Comparison of ENCODE assay signal across 37 cellular contexts in genomic region chr19:55801416-55801815, GRCh38. TPM values are rescaled to one million over a fixed set of nuclear protein-coding genes. Genes with fewer than 3 reads are reported as not detected.
"Had no signal": no experiment of that assay in that cellular context is flagged by ENCODE, and none has a peak within 500 bp of the region (broad histone marks: within the 10 kb centered on the region; RNA-seq: fewer than 3 reads in every experiment).

No MANE protein-coding gene starts in this region.

- H3K36me3 ChIP-seq: colonic mucosa, esophagus muscularis mucosa, gastroesophageal sphincter, heart left ventricle, left lung, ovary, sigmoid colon, suprapubic skin, transverse colon had no signal

- H3K4me2 ChIP-seq: hepatocyte had no signal

- DNase-seq: colonic mucosa; effector memory CD4-positive, alpha-beta T cell; foreskin keratinocyte; heart left ventricle; left cardiac atrium; left lung; mesendoderm; midbrain; naive thymus-derived CD8-positive, alpha-beta T cell; nephron progenitor cell; nucleus accumbens; ovary; posterior cingulate gyrus; psoas muscle; right cardiac atrium; sigmoid colon; stimulated activated CD4-positive, alpha-beta T cell treated with anti-CD3 and anti-CD28 coated beads, Interleukin-4, amount 100 ng/mL, for 4 hours; stimulated activated naive B cell treated with anti-CD40 and anti-IgM and Interleukin-4, amounts not matched to agents 10 μg/mL and 1 μg/mL and 100 μg/mL, for 72 hours; stimulated activated naive CD8-positive, alpha-beta T cell treated with anti-CD3 and anti-CD28 coated beads, Interleukin-15, amount 100 ng/mL, for 72 hours; transverse colon had no signal

- H3K4me3 ChIP-seq: colonic mucosa, esophagus muscularis mucosa, gastroesophageal sphincter, heart left ventricle, hepatocyte, left lung, ovary, psoas muscle, sigmoid colon, suprapubic skin, transverse colon had no signal

- H2AFZ ChIP-seq: hepatocyte had no signal

- H3K4me1 ChIP-seq: colonic mucosa, esophagus muscularis mucosa, foreskin keratinocyte, gastroesophageal sphincter, heart left ventricle, left lung, psoas muscle, sigmoid colon, suprapubic skin, transverse colon had no signal

- H3K27me3 Mint-ChIP-seq: dendritic cell treated with granulocyte-macrophage colony-stimulating factor and Interleukin-4, amounts not matched to agents 40 ng/mL and 50 ng/mL, for 4 days had no signal

- H3K27ac ChIP-seq: colonic mucosa, esophagus muscularis mucosa, foreskin keratinocyte, gastroesophageal sphincter, heart left ventricle, hepatocyte, left lung, ovary, psoas muscle, sigmoid colon, suprapubic skin, transverse colon had no signal

- ATAC-seq: foreskin keratinocyte; gastroesophageal sphincter; heart left ventricle; left cardiac atrium; left lung; naive thymus-derived CD8-positive, alpha-beta T cell; psoas muscle; right cardiac atrium; stimulated activated naive B cell treated with anti-CD40 and anti-IgM and Interleukin-4, amounts not matched to agents 10 μg/mL and 1 μg/mL and 100 μg/mL, for 72 hours; stimulated activated naive CD8-positive, alpha-beta T cell treated with anti-CD3 and anti-CD28 coated beads, Interleukin-15, amount 100 ng/mL, for 72 hours had no signal

- H3K4me1 Mint-ChIP-seq: naive thymus-derived CD8-positive, alpha-beta T cell; nephron progenitor cell; stimulated activated naive CD8-positive, alpha-beta T cell treated with anti-CD3 and anti-CD28 coated beads, Interleukin-15, amount 100 ng/mL, for 72 hours had no signal

- H3K79me2 ChIP-seq: hepatocyte had no signal

- H3K9me3 ChIP-seq: colonic mucosa, ovary, psoas muscle, sigmoid colon, suprapubic skin, transverse colon had no signal

- H3K27ac Mint-ChIP-seq: dendritic cell treated with granulocyte-macrophage colony-stimulating factor and Interleukin-4, amounts not matched to agents 40 ng/mL and 50 ng/mL, for 4 days; naive thymus-derived CD8-positive, alpha-beta T cell; nephron progenitor cell; stimulated activated naive B cell treated with anti-CD40 and anti-IgM and Interleukin-4, amounts not matched to agents 10 μg/mL and 1 μg/mL and 100 μg/mL, for 72 hours; stimulated activated naive CD8-positive, alpha-beta T cell treated with anti-CD3 and anti-CD28 coated beads, Interleukin-15, amount 100 ng/mL, for 72 hours had no signal

- H3K27me3 ChIP-seq: colonic mucosa, foreskin keratinocyte, hepatocyte, left lung, ovary, sigmoid colon, suprapubic skin, transverse colon had no signal

- H3K4me3 Mint-ChIP-seq: dendritic cell treated with granulocyte-macrophage colony-stimulating factor and Interleukin-4, amounts not matched to agents 40 ng/mL and 50 ng/mL, for 4 days; naive thymus-derived CD8-positive, alpha-beta T cell; nephron progenitor cell; stimulated activated naive B cell treated with anti-CD40 and anti-IgM and Interleukin-4, amounts not matched to agents 10 μg/mL and 1 μg/mL and 100 μg/mL, for 72 hours; stimulated activated naive CD8-positive, alpha-beta T cell treated with anti-CD3 and anti-CD28 coated beads, Interleukin-15, amount 100 ng/mL, for 72 hours had no signal

- FAIRE-seq: endothelial cell of umbilical vein, islet of Langerhans had no signal

RNA-seq across cellular contexts. Expression of gene NLRP11, which starts 30.4 kb away (rescaled TPM):
- total RNA-seq: chondrocyte; endothelial cell of umbilical vein; epithelial cell of proximal tubule; esophagus muscularis mucosa; foreskin keratinocyte; gastroesophageal sphincter; heart left ventricle; hepatocyte; kidney epithelial cell; left cardiac atrium; left lung; naive thymus-derived CD8-positive, alpha-beta T cell; psoas muscle; renal cortical epithelial cell; right cardiac atrium; sigmoid colon; transverse colon; urinary bladder had no signal
- polyA plus RNA-seq: endothelial cell of umbilical vein; fibroblast of lung; foreskin keratinocyte; heart left ventricle; hepatocyte; naive thymus-derived CD8-positive, alpha-beta T cell; psoas muscle; right cardiac atrium; urinary bladder had no signal

RNA-seq across cellular contexts. Expression of gene RFPL4AL1, which starts 32.5 kb away (rescaled TPM):
- total RNA-seq: chondrocyte; colonic mucosa; endothelial cell of umbilical vein; epithelial cell of proximal tubule; esophagus muscularis mucosa; fibroblast of lung; foreskin keratinocyte; gastroesophageal sphincter; heart left ventricle; hepatocyte; kidney epithelial cell; left cardiac atrium; left lung; lower leg skin; mucosa of gallbladder; naive thymus-derived CD8-positive, alpha-beta T cell; psoas muscle; renal cortical epithelial cell; right cardiac atrium; sigmoid colon; skeletal muscle tissue; suprapubic skin; transverse colon; urinary bladder had no signal
- polyA plus RNA-seq: endothelial cell of umbilical vein; fibroblast of lung; foreskin keratinocyte; heart left ventricle; hepatocyte; naive thymus-derived CD8-positive, alpha-beta T cell; ovary; psoas muscle; right cardiac atrium; urinary bladder had no signal

RNA-seq across cellular contexts. Expression of gene NLRP4, which starts 34.9 kb away (rescaled TPM):
- total RNA-seq: chondrocyte; colonic mucosa; endothelial cell of umbilical vein; epithelial cell of proximal tubule; esophagus muscularis mucosa; fibroblast of lung; foreskin keratinocyte; gastroesophageal sphincter; heart left ventricle; hepatocyte; kidney epithelial cell; left cardiac atrium; left lung; lower leg skin; lung microvascular endothelial cell; mucosa of gallbladder; naive thymus-derived CD8-positive, alpha-beta T cell; ovary; psoas muscle; renal cortical epithelial cell; right cardiac atrium; sigmoid colon; skeletal muscle tissue; suprapubic skin; transverse colon; urinary bladder had no signal
- polyA plus RNA-seq: endothelial cell of umbilical vein; fibroblast of lung; foreskin keratinocyte; heart left ventricle; hepatocyte; naive thymus-derived CD8-positive, alpha-beta T cell; psoas muscle; right cardiac atrium; urinary bladder had no signal

RNA-seq across cellular contexts. Expression of gene RFPL4A, which starts 42.5 kb away (rescaled TPM):
- total RNA-seq: chondrocyte; colonic mucosa; endothelial cell of umbilical vein; epithelial cell of proximal tubule; esophagus muscularis mucosa; fibroblast of lung; foreskin keratinocyte; gastroesophageal sphincter; heart left ventricle; hepatocyte; kidney epithelial cell; left cardiac atrium; left lung; lower leg skin; naive thymus-derived CD8-positive, alpha-beta T cell; ovary; psoas muscle; renal cortical epithelial cell; right cardiac atrium; sigmoid colon; suprapubic skin; transverse colon had no signal
- polyA plus RNA-seq: endothelial cell of umbilical vein; fibroblast of lung; foreskin keratinocyte; heart left ventricle; hepatocyte; naive thymus-derived CD8-positive, alpha-beta T cell; ovary; psoas muscle; right cardiac atrium; urinary bladder had no signal
